ENCODE assay signal across 8 cellular contexts in genomic region chr1:108830119-108831008, GRCh38. TPM values are rescaled to one million over a fixed set of nuclear protein-coding genes. Genes with fewer than 3 reads are reported as not detected.
A peak's percentile ranks its signal among the peaks of the same experiment; 100 is the strongest.
DNase-seq lines count a peak whose midpoint lies in the region; ATAC-seq, FAIRE-seq and TF ChIP-seq lines count a peak whose summit lies in the region.

No MANE protein-coding gene starts in this region.

- ATAC-seq in lung (ENCODE audit: insufficient read depth, low FRiP score) (peak; percentile 64), HG03354 (IDR thresholded peaks at IDR 0.05; ENCODE audit: poor library complexity, severe bottlenecking, unreplicated experiment) (no peak), GM18498 (IDR thresholded peaks at IDR 0.05; ENCODE audit: unreplicated experiment) (no peak)

- peak overlapping the region; percentile 58 to 88 for H3K27ac ChIP-seq in lung (ENCODE audit: low read depth in 1 of 2, low read length in 1 of 2)

- no peaks in the 10 kb centered on the region for H3K9me3 ChIP-seq in lung (ENCODE audit: control insufficient read depth in 2 of 2, insufficient read depth in 1 of 2, low read length in 1 of 2)

- TF ChIP-seq CTCF in lung (IDR thresholded peaks at IDR 0.05; ENCODE audit: control extremely low read depth, extremely low read depth) = no peak

- H3K36me3 ChIP-seq in lung (ENCODE audit: control insufficient read depth in 2 of 2, insufficient read depth in 2 of 2, low read length in 2 of 2) = no peaks in the 10 kb centered on the region

- H3K4me1 ChIP-seq in lung (ENCODE audit: control insufficient read depth in 2 of 2, insufficient read depth in 2 of 2, low read length in 2 of 2) = peaks cover 7 to 9% of the 10 kb centered on the region in 2 donors

- H3K27me3 ChIP-seq in lung (ENCODE audit: control insufficient read depth, insufficient read depth) = no peaks in the 10 kb centered on the region

- 52 to 57% methylated on average over 20 of the region's 20 CpGs for WGBS in lung, 2 donors

- DNase-seq in 8988T (peak; percentile 55), M059J (ENCODE audit: low read depth) (peak; percentile 99), cerebellar cortex (ENCODE audit: low spot score) (peak; percentile 56), lung (ENCODE audit: low spot score) (peak; percentile 58), urothelium cell line (ENCODE audit: low spot score) (peak; percentile 93)
- DNase-seq in activated CD4-positive, alpha-beta T cell treated with anti-CD3 and anti-CD28 coated beads, Interleukin-2, amount 50 U/mL, for 4 hours = no peak

- FAIRE-seq in urothelium cell line (lab: Jason Lieb, UNC) = peak; percentile 98

- H3K4me3 ChIP-seq in lung = no peak overlapping the region

RNA-seq across cellular contexts. Expression of gene AKNAD1, which starts 26.5 kb away (rescaled TPM):
- 0.37 and 2.3 TPM in 2 replicates for total RNA-seq in M059J (2014; rRNA removed; shearing (Covaris generic))
- under 1 TPM in 1 of 2 donors, not detected in 1; 0.31 TPM for total RNA-seq in lung
- under 1 TPM; 0.02 to 0.22 TPM for polyA plus RNA-seq in lung

RNA-seq across cellular contexts. Expression of gene GPSM2, which starts 46.4 kb away (rescaled TPM):
- total RNA-seq in M059J (2014; rRNA removed; shearing (Covaris generic)) = 50.1 and 69.1 TPM in 2 replicates
- total RNA-seq in lung = 10 to 100 TPM; 24.4 to 26.5 TPM
- polyA plus RNA-seq in lung = 1 to 10 TPM; 5.9 to 6.5 TPM

Comparison
In these comparisons a context has a peak if more than half of its experiments do, and no peak if none do; other contexts are left out.
1. DNase-seq: peak in 8988T (single experiment), M059J (single experiment), cerebellar cortex (single experiment), lung (single experiment) and urothelium cell line (single experiment); none in activated CD4-positive, alpha-beta T cell treated with anti-CD3 and anti-CD28 coated beads, Interleukin-2, amount 50 U/mL, for 4 hours (0 of 2).